ENCODE assay signal across 1 cellular context in the genomic region with DNA sequence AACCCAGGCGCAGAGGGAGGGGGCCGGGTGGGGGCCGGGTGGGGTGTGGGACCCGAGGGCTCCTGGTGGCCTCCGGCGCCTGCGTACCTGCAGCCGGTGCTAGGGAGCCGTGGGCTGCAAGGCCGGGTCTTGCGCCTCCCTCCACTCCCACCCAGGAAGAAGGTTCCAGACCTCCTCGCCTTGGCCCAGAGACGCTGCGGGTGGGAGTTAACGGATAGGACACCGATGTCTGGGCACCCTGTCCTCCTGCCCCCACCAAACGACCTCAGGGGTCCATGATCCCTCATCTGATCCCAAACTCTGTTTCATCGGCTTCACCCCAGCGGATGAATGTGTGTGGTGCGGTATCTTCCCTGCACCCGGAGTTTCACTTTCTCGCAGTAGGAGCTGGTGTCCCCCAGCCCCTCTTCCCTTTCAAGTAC.
TF ChIP-seq lines count a peak whose summit lies in the region.

No MANE protein-coding gene starts in this region.

TF ChIP-seq in WTC11, 78 proteins besides CTCF, POLR2A, EP300 and RAD21 (continued from another document):
- TF ChIP-seq, protein P1, sequence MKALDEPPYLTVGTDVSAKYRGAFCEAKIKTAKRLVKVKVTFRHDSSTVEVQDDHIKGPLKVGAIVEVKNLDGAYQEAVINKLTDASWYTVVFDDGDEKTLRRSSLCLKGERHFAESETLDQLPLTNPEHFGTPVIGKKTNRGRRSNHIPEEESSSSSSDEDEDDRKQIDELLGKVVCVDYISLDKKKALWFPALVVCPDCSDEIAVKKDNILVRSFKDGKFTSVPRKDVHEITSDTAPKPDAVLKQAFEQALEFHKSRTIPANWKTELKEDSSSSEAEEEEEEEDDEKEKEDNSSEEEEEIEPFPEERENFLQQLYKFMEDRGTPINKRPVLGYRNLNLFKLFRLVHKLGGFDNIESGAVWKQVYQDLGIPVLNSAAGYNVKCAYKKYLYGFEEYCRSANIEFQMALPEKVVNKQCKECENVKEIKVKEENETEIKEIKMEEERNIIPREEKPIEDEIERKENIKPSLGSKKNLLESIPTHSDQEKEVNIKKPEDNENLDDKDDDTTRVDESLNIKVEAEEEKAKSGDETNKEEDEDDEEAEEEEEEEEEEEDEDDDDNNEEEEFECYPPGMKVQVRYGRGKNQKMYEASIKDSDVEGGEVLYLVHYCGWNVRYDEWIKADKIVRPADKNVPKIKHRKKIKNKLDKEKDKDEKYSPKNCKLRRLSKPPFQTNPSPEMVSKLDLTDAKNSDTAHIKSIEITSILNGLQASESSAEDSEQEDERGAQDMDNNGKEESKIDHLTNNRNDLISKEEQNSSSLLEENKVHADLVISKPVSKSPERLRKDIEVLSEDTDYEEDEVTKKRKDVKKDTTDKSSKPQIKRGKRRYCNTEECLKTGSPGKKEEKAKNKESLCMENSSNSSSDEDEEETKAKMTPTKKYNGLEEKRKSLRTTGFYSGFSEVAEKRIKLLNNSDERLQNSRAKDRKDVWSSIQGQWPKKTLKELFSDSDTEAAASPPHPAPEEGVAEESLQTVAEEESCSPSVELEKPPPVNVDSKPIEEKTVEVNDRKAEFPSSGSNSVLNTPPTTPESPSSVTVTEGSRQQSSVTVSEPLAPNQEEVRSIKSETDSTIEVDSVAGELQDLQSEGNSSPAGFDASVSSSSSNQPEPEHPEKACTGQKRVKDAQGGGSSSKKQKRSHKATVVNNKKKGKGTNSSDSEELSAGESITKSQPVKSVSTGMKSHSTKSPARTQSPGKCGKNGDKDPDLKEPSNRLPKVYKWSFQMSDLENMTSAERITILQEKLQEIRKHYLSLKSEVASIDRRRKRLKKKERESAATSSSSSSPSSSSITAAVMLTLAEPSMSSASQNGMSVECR (CRISPR knock-in tag; IDR thresholded peaks at IDR 0.05; ENCODE audit: borderline replicate concordance): no peak
- no peak for TF ChIP-seq FOXK1 (CRISPR knock-in tag; IDR thresholded peaks at IDR 0.05)
- TF ChIP-seq, protein P2, sequence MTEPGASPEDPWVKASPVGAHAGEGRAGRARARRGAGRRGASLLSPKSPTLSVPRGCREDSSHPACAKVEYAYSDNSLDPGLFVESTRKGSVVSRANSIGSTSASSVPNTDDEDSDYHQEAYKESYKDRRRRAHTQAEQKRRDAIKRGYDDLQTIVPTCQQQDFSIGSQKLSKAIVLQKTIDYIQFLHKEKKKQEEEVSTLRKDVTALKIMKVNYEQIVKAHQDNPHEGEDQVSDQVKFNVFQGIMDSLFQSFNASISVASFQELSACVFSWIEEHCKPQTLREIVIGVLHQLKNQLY (CRISPR knock-in tag; IDR thresholded peaks at IDR 0.05): no peak
TF ChIP-seq in WTC11: peak in this region for 1.
